Comparison of ENCODE assay signal across 14 cellular contexts in the genomic region with DNA sequence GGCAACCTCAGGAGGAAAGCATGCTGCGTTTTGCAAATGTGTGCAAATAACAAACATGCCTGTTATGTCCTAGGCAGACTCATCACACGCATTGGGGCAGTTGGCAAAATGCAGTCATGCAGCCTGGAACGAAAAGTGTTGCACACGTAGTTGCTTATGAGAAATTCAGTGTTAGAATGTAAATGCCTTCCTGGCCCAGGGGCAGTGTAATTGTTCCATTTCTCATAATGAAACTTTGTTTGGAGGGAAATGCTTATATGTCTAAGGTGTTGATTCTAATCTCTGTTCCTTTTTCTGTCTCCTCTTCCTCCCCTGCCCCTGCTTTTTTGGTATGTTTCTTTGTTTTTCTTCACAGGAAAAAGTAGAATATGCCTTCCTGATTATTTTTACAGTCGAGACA.
DNase-seq lines count a peak whose midpoint lies in the region; ATAC-seq and TF ChIP-seq lines count a peak whose summit lies in the region.
"Had no signal": no experiment of that assay in that cellular context is flagged by ENCODE, and none has a peak within 500 bp of the region (broad histone marks: within the 10 kb centered on the region; RNA-seq: fewer than 3 reads in every experiment).

No MANE protein-coding gene starts in this region.

- H3K4me1 ChIP-seq in hepatocyte (ENCODE audit: insufficient read depth): peaks cover 3% of the 10 kb centered on the region

- peaks cover 7% of the 10 kb centered on the region for H3K9me3 ChIP-seq in hepatocyte (ENCODE audit: low read depth)
- H3K9me3 ChIP-seq: upper lobe of right lung had no signal

- no peaks in the 10 kb centered on the region for H3K9me2 ChIP-seq in hepatocyte (replicated peaks; ENCODE audit: insufficient read depth)

- 86% methylated on average over 5 of the region's 5 CpGs for WGBS in hepatocyte (ENCODE audit: low lambda C conversion rate, missing lambda C conversion rate)

- intact Hi-C loops in head of caudate nucleus (cut with DNase I): no loop called here

- no peaks in the 10 kb centered on the region for H3K36me3 ChIP-seq in hepatocyte (replicated peaks; ENCODE audit: insufficient read depth, low read depth)
- H3K36me3 ChIP-seq: upper lobe of right lung had no signal

- H2AFZ ChIP-seq in hepatocyte: no peak overlapping the region

- ATAC-seq in GM18502 (IDR thresholded peaks at IDR 0.05; ENCODE audit: poor library complexity, unreplicated experiment) (peak; percentile 87), GM19372 (IDR thresholded peaks at IDR 0.05; ENCODE audit: low read depth, unreplicated experiment) (peak; percentile 65), HG02852 (IDR thresholded peaks at IDR 0.05; ENCODE audit: unreplicated experiment) (peak; percentile 69), HG03575 (IDR thresholded peaks at IDR 0.05; ENCODE audit: extremely low read depth, insufficient number of reproducible peaks, low FRiP score, unreplicated experiment) (peak; percentile 89), HG03095 (IDR thresholded peaks at IDR 0.05; ENCODE audit: unreplicated experiment) (no peak)
- ATAC-seq: left colon, T-cell, upper lobe of right lung had no signal

- DNase-seq in NCI-H526 treated with DMSO at 0.1 percent for 48 hours (lab: John Stamatoyannopoulos, UW) (no peak), hepatocyte (ENCODE audit: low spot score) (no peak), head of caudate nucleus (no peak)
- DNase-seq: caudate nucleus; CD4-positive, alpha-beta memory T cell; KG1; left colon; T-cell; upper lobe of right lung had no signal

- H3K27ac ChIP-seq in hepatocyte: no peak overlapping the region
- H3K27ac ChIP-seq: upper lobe of right lung had no signal

- no peaks in the 10 kb centered on the region for H4K20me1 ChIP-seq in hepatocyte (ENCODE audit: insufficient read depth, poor library complexity, severe bottlenecking)

- H3K4me3 ChIP-seq in hepatocyte: no peak overlapping the region
- H3K4me3 ChIP-seq: upper lobe of right lung had no signal

- no peaks in the 10 kb centered on the region for H3K79me2 ChIP-seq in hepatocyte

- no peaks in the 10 kb centered on the region for H3K27me3 ChIP-seq in hepatocyte
- H3K27me3 ChIP-seq: upper lobe of right lung had no signal

- H3K4me2 ChIP-seq in hepatocyte: no peak overlapping the region

- TF ChIP-seq CTCF in hepatocyte (IDR thresholded peaks at IDR 0.05; ENCODE audit: poor library complexity): no peak
